ENCODE assay signal across 14 cellular contexts in the genomic region with DNA sequence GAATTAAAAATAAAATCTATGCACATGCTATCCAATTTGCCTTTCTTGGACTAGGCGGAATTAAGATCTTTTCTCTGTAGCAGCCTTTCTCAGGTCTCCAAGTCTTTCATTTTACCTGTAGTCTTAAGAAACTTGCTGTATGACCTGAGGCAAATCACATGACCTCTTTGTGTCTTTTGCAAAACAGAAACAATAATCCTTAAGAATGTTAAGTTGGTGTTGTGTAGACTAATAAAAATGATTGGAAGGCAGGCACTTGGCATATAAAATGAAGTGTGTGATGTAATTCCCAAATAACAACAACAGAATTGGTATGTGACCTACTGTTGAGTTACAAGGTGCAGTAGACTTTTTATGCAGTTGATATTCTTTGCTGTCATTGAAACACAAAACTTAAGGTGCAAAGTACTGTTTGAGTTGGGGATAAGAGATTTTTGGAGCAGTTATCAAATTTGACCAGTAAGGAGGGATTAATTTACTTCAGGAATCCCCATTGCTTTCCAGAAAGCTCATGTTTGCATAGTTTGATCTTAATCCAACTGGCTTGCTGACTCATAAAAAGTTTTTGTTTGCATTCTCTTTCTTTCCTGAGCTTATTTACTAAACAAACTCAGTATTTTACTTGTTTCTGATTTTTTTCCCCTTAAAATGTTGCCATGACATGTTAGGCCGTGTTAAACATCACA. TPM values are rescaled to one million over a fixed set of nuclear protein-coding genes. Genes with fewer than 3 reads are reported as not detected.
DNase-seq lines count a peak whose midpoint lies in the region; ATAC-seq and TF ChIP-seq lines count a peak whose summit lies in the region.
"Had no signal": no experiment of that assay in that cellular context is flagged by ENCODE, and none has a peak within 500 bp of the region (broad histone marks: within the 10 kb centered on the region; RNA-seq: fewer than 3 reads in every experiment).

No MANE protein-coding gene starts in this region.

- TF ChIP-seq POLR2A in prostate gland (IDR thresholded peaks at IDR 0.05) = no peak

- H3K4me3 Mint-ChIP-seq in HFFc6 = no peak overlapping the region

- H3K27me3 Mint-ChIP-seq in HFFc6 (ENCODE audit: insufficient read depth) = no peaks in the 10 kb centered on the region

- TF ChIP-seq CTCF in HFFc6 (IDR thresholded peaks at IDR 0.05) = no peak
- TF ChIP-seq CTCF in epithelial cell of esophagus (IDR thresholded peaks at IDR 0.05; ENCODE audit: insufficient read depth, low read depth, low read length, missing control alignments) = no peak
- no peak for TF ChIP-seq CTCF in prostate gland (IDR thresholded peaks at IDR 0.05)

- intact Hi-C loops in prostate gland (cut with DNase I) = no loop called here

- H3K4me1 ChIP-seq in prostate gland (replicated peaks) = peaks cover 29% of the 10 kb centered on the region

- WGBS in prostate gland = 37% methylated on average over 2 of the region's 2 CpGs

- H3K27me3 ChIP-seq in prostate gland (replicated peaks; ENCODE audit: insufficient read depth) = no peaks in the 10 kb centered on the region

- peaks cover 67% of the 10 kb centered on the region for H3K4me1 Mint-ChIP-seq in HFFc6 (ENCODE audit: low read depth)

- ATAC-seq in HG02973 (IDR thresholded peaks at IDR 0.05; ENCODE audit: unreplicated experiment) (no peak), HG02870 (IDR thresholded peaks at IDR 0.05; ENCODE audit: unreplicated experiment) (no peak)

- H3K4me3 ChIP-seq in epithelial cell of esophagus (ENCODE audit: low read length) (no peak overlapping the region), prostate gland (no peak overlapping the region)
- H3K4me3 ChIP-seq: smooth muscle cell had no signal

- H3K36me3 ChIP-seq in prostate gland = no peaks in the 10 kb centered on the region

- no peaks in the 10 kb centered on the region for H3K9me3 ChIP-seq in prostate gland
- H3K9me3 ChIP-seq: SK-N-SH had no signal

- H3K9me3 Mint-ChIP-seq in HFFc6 = no peaks in the 10 kb centered on the region

- DNase-seq in AG08395 (ENCODE audit: low spot score) = peak; percentile 19
- DNase-seq in HFFc6 = peak; percentile 4
- DNase-seq in epithelial cell of esophagus (ENCODE audit: low read depth) = peak; percentile 58
- DNase-seq in prostate gland (ENCODE audit: low spot score) = no peak
- no peak for DNase-seq in medulla oblongata (ENCODE audit: extremely low spot score)
- DNase-seq in stimulated activated CD4-positive, alpha-beta T cell treated with anti-CD3 and anti-CD28 coated beads, Interleukin-12 subunit alpha, Interleukin-12 subunit beta, amount 100 ng/mL, for 4 hours = no peak
- DNase-seq: DMS 273 treated with DMSO at 0.1 percent for 48 hours, left cardiac atrium, NCI-H1048, NCI-H774, SK-N-SH had no signal

- peak overlapping the region; percentile 30; the same call in 1 of the 2 replicates for H3K27ac Mint-ChIP-seq in HFFc6

- peak overlapping the region; percentile 9 to 49 for H3K27ac ChIP-seq in prostate gland

- H3K36me3 Mint-ChIP-seq in HFFc6 (ENCODE audit: low read depth) = 0 out of 2 replicates have a peak, but pooled peaks cover 6% of the 10 kb centered on the region

RNA-seq across cellular contexts. Expression of a gene that starts 51.4 kb away (rescaled TPM):
- total RNA-seq in HFFc6 (2021; fragmentation: NEBNext Ultra II Directional; extraction: Animal tissue kit (Norgen Biotek cat#: 25700)) = 10 to 100 TPM; 15.8 to 21.8 (median 17.9) TPM
- total RNA-seq in prostate gland = 10 to 100 TPM; 41.1 to 52.3 TPM

Comparison
In these comparisons a context has a peak if more than half of its experiments do, and no peak if none do; other contexts are left out.
1. DNase-seq: peak in AG08395 (single experiment), HFFc6 (single experiment) and epithelial cell of esophagus (single experiment); none in prostate gland (single experiment), medulla oblongata (single experiment) and stimulated activated CD4-positive, alpha-beta T cell treated with anti-CD3 and anti-CD28 coated beads, Interleukin-12 subunit alpha, Interleukin-12 subunit beta, amount 100 ng/mL, for 4 hours (single experiment).